20 cellular contexts compared by ENCODE assay signal in the genomic region with DNA sequence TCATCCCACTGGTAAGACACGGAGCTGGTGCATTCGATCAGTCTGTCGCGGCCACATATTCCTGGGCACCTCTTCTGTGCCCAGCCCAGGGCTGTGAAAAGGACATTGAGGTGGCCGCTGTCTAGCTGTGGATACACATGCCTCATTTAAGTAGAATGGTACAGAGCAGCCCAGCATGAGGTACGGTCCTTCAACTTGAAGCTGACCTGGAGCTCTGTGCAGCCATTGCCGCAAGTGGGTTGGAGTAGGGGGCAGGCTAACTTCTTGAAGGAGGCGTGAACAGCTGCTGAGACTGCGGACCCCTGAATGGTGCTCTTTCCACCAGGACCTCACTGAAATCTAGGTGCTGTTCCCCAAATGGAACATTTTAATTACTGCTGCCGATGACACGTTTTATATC.
A peak's percentile ranks its signal among the peaks of the same experiment; 100 is the strongest.
DNase-seq lines count a peak whose midpoint lies in the region; ATAC-seq, FAIRE-seq and TF ChIP-seq lines count a peak whose summit lies in the region.
"Had no signal": no experiment of that assay in that cellular context is flagged by ENCODE, and none has a peak within 500 bp of the region (broad histone marks: within the 10 kb centered on the region; RNA-seq: fewer than 3 reads in every experiment).

No MANE protein-coding gene starts in this region.

- H3K23ac ChIP-seq in H1 (ENCODE audit: insufficient read length) = no peak overlapping the region

- H3K27ac ChIP-seq in right atrium auricular region = no peak overlapping the region
- H3K27ac ChIP-seq in H1 (ENCODE audit: low read depth, low read length) = no peak overlapping the region
- H3K27ac ChIP-seq in iPS-20b (ENCODE audit: low read length) = no peak overlapping the region
- no peak overlapping the region for H3K27ac ChIP-seq in testis
- H3K27ac ChIP-seq: 22Rv1, A549, BLaER1, HL-60 had no signal

- H3K27me3 ChIP-seq in right atrium auricular region = no peaks in the 10 kb centered on the region
- no peaks in the 10 kb centered on the region for H3K27me3 ChIP-seq in H1 (replicated peaks in 1 of 4; ENCODE audit: control insufficient read depth in 3 of 4, extremely low read depth in 1 of 4, insufficient read depth in 3 of 4, low read length in 3 of 4)
- H3K27me3 ChIP-seq in iPS-20b (ENCODE audit: insufficient read depth, low read length) = no peaks in the 10 kb centered on the region
- no peaks in the 10 kb centered on the region for H3K27me3 ChIP-seq in testis
- H3K27me3 ChIP-seq: BLaER1 had no signal

- H4K5ac ChIP-seq in H1 (ENCODE audit: insufficient read length, low read depth, low read length) = peak overlapping the region; percentile 7

- H2BK15ac ChIP-seq in H1 (ENCODE audit: low read length) = peak overlapping the region; percentile 6; the same call in 1 of the 2 replicates

- H3K36me3 ChIP-seq in right atrium auricular region (no peaks in the 10 kb centered on the region), H1 (ENCODE audit: control insufficient read depth in 2 of 4, insufficient read depth in 4 of 4, low read length in 3 of 4) (no peaks in the 10 kb centered on the region), iPS-20b (ENCODE audit: insufficient read depth, low read depth, low read length) (no peaks in the 10 kb centered on the region), testis (ENCODE audit: low read depth, missing control alignments) (no peaks in the 10 kb centered on the region)
- H3K36me3 ChIP-seq: BLaER1 had no signal

- TF ChIP-seq RAD21 in H1 (IDR thresholded peaks at IDR 0.05 in 1 of 2, conservative IDR thresholded peaks at IDR 0.05 in 1 of 2; ENCODE audit: low read depth in 2 of 2, low read length in 2 of 2) = no peak

- peak overlapping the region; percentile 85 for H2BK12ac ChIP-seq in H1 (ENCODE audit: low read depth, low read length)

- H3K4me2 ChIP-seq in H1 (ENCODE audit: insufficient read depth in 1 of 2, low read depth in 2 of 2, low read length in 2 of 2) = no peak overlapping the region
- H3K4me2 ChIP-seq: A549, BLaER1 had no signal

- DNase-seq in right atrium auricular region (ENCODE audit: low spot score) (peak; percentile 44), Right ventricle myocardium inferior (ENCODE audit: missing footprints) (no peak), H1 (ENCODE audit: low read depth in 1 of 2, low spot score in 2 of 2) (no peak), testis (peak; percentile 6)
- DNase-seq in stimulated activated CD4-positive, alpha-beta T cell treated with anti-CD3 and anti-CD28 coated beads, Interleukin-15, amount 100 ng/mL, for 24 hours = no peak
- DNase-seq in effector CD8-positive, alpha-beta T cell (lab: John Stamatoyannopoulos, UW) = no peak
- DNase-seq: CD4-positive, alpha-beta memory T cell; DMS153; DMS79; GDM1; HCEC 1CT had no signal

- 0 out of 2 replicates have a peak overlapping the region, but pooled peaks have one; percentile 37 for H2AFZ ChIP-seq in H1 (ENCODE audit: low read length)

- 88% methylated on average over 7 of the region's 11 CpGs; no CpG with 5 or more reads in 1 of the 2 experiments for WGBS in H1 (ENCODE audit: extremely low coverage in 1 of 2, insufficient coverage in 1 of 2, insufficient read length in 1 of 2, insufficient replicate concordance in 2 of 2, low coverage in 1 of 2, low lambda C conversion rate in 2 of 2, missing lambda C conversion rate in 1 of 2), 2 experiments
- 94 to 95% methylated on average over 10 to 11 of the region's 11 CpGs for WGBS in testis, 2 donors

- peak overlapping the region; percentile 15; the same call in 1 of the 2 replicates for H3K18ac ChIP-seq in H1 (ENCODE audit: extremely low read depth, low read length)

- H2AK5ac ChIP-seq in H1 (ENCODE audit: low read depth, low read length) = no peak overlapping the region

- peak overlapping the region; percentile 50 for H2BK120ac ChIP-seq in H1 (replicated peaks; ENCODE audit: low read depth, low read length)

- no peak overlapping the region for H3K56ac ChIP-seq in H1 (replicated peaks; ENCODE audit: insufficient read length, low read depth, low read length)

- no peak for ATAC-seq in Right ventricle myocardium inferior
- ATAC-seq in GM19452 (IDR thresholded peaks at IDR 0.05; ENCODE audit: unreplicated experiment) = no peak
- ATAC-seq: A549 had no signal

- H3K4me3 ChIP-seq in right atrium auricular region = no peak overlapping the region
- no peak overlapping the region for H3K4me3 ChIP-seq in H1 (ENCODE audit: extremely low read depth in 1 of 4, insufficient read depth in 2 of 4, low read depth in 3 of 4, low read length in 4 of 4)
- H3K4me3 ChIP-seq in iPS-20b (ENCODE audit: low read length) = no peak overlapping the region
- H3K4me3 ChIP-seq in testis = no peak overlapping the region
- H3K4me3 ChIP-seq: A549, BLaER1 had no signal

- TF ChIP-seq CTCF in right atrium auricular region (IDR thresholded peaks at IDR 0.05) (no peak), H1 (IDR thresholded peaks at IDR 0.05; ENCODE audit: control extremely low read depth in 1 of 3, insufficient read depth in 1 of 3, low read depth in 1 of 3, low read length in 3 of 3) (no peak), testis (IDR thresholded peaks at IDR 0.05) (no peak)

- POLR2A ChIA-PET in H1 (lab: Charles Lee; ENCODE audit: partially characterized antibody) = no interaction called here

- peak overlapping the region; percentile 98 for H2BK20ac ChIP-seq in H1 (ENCODE audit: low read length)

- H3K9me3 ChIP-seq in right atrium auricular region = no peaks in the 10 kb centered on the region
- H3K9me3 ChIP-seq in H1 (ENCODE audit: insufficient read depth in 2 of 2, low read depth in 1 of 2, low read length in 1 of 2) = no peaks in the 10 kb centered on the region
- H3K9me3 ChIP-seq in iPS-20b (ENCODE audit: insufficient read depth, low read depth, low read length) = no peaks in the 10 kb centered on the region
- H3K9me3 ChIP-seq in testis = no peaks in the 10 kb centered on the region
- H3K9me3 ChIP-seq: A549, BLaER1 had no signal

- H4K8ac ChIP-seq in H1 (ENCODE audit: extremely low read depth, insufficient read depth, low read length) = peak overlapping the region; percentile 32; the same call in 1 of the 2 replicates

- peaks cover 0 to 20% of the 10 kb centered on the region in 2 donors for H3K4me1 ChIP-seq in right atrium auricular region
- H3K4me1 ChIP-seq in H1 (replicated peaks in 1 of 4; ENCODE audit: control insufficient read depth in 3 of 4, insufficient read depth in 4 of 4, low read length in 3 of 4) = peaks cover 0 to 17% (median 11%) of the 10 kb centered on the region in 4 experiments; a peak in 5 of 7 replicates
- H3K4me1 ChIP-seq in iPS-20b (ENCODE audit: insufficient read depth, low read length) = peaks cover 25% of the 10 kb centered on the region; the same call in 1 of the 2 replicates
- peaks cover 12% of the 10 kb centered on the region for H3K4me1 ChIP-seq in testis

- no peak for FAIRE-seq in H1 (lab: Jason Lieb, UNC)
- FAIRE-seq: A549, GM12892, GM18507, H54 had no signal

- no peak for TF ChIP-seq EP300 in H1 (IDR thresholded peaks at IDR 0.05; ENCODE audit: borderline replicate concordance in 1 of 2, low read depth in 2 of 2, low read length in 2 of 2)

- H2BK5ac ChIP-seq in H1 (ENCODE audit: low read depth, low read length) = peak overlapping the region; percentile 36; the same call in 1 of the 2 replicates

- H3K23me2 ChIP-seq in H1 (ENCODE audit: low read depth, low read length) = no peaks in the 10 kb centered on the region

- no peak overlapping the region for H3K14ac ChIP-seq in H1 (ENCODE audit: insufficient read length)

- CTCF ChIA-PET in H1 (lab: Charles Lee; ENCODE audit: partially characterized antibody) = interaction anchor here (0.6 to 12.1 kb wide), 8 partner anchors 13 to 1450 kb away, joined by 3 to 135 read pairs (median 3); no protein-coding TSS in a partner anchor

- no peak for TF ChIP-seq POLR2A in H1 (IDR thresholded peaks at IDR 0.05; ENCODE audit: control extremely low read depth in 1 of 2, low read depth in 2 of 2, low read length in 2 of 2)
- no peak for TF ChIP-seq POLR2A in testis (IDR thresholded peaks at IDR 0.05)

- peak overlapping the region; percentile 89 for H4K91ac ChIP-seq in H1 (replicated peaks; ENCODE audit: insufficient read length, low read length)

- H3K4ac ChIP-seq in H1 (replicated peaks; ENCODE audit: insufficient read length, low read depth, low read length) = peak overlapping the region; percentile 29

- no peaks in the 10 kb centered on the region for H3K79me1 ChIP-seq in H1 (ENCODE audit: low read depth, low read length)

- H3K79me2 ChIP-seq in H1 (ENCODE audit: control insufficient read depth in 1 of 2, insufficient read depth in 2 of 2, low read length in 2 of 2) = no peaks in the 10 kb centered on the region

- no peaks in the 10 kb centered on the region for H4K20me1 ChIP-seq in H1 (replicated peaks in 1 of 2; ENCODE audit: control insufficient read depth in 1 of 2, insufficient read depth in 2 of 2, low read length in 2 of 2)
- H4K20me1 ChIP-seq: BLaER1 had no signal

- intact Hi-C loops in Right ventricle myocardium inferior (cut with DNase I) (loop anchor here (10.0 kb wide), 1 partner anchor 1451 kb away; no protein-coding TSS in a partner anchor), testis (cut with DNase I; ENCODE audit: low total_unique reads) (no loop called here)

- H3K9ac ChIP-seq in H1 (replicated peaks in 1 of 4; ENCODE audit: extremely low read depth in 1 of 4, low read depth in 3 of 4, low read length in 3 of 4) (no peak overlapping the region), iPS-20b (ENCODE audit: low read depth, low read length) (peak overlapping the region; percentile 52; the same call in 1 of the 2 replicates)
- H3K9ac ChIP-seq: BLaER1 had no signal

TF ChIP-seq in H1, 55 proteins besides CTCF, POLR2A, EP300 and RAD21:
- TF ChIP-seq TAF1 (IDR thresholded peaks at IDR 0.05; ENCODE audit: low read depth, low read length) = no peak
TF ChIP-seq in H1: peak in this region for 0.

Comparison
In these comparisons a context has a peak if more than half of its experiments do, and no peak if none do; other contexts are left out.
1. DNase-seq: peak in right atrium auricular region (single experiment) and testis (single experiment); none in Right ventricle myocardium inferior (single experiment), H1 (0 of 2), stimulated activated CD4-positive, alpha-beta T cell treated with anti-CD3 and anti-CD28 coated beads, Interleukin-15, amount 100 ng/mL, for 24 hours (single experiment) and effector CD8-positive, alpha-beta T cell (single experiment).